ENCODE assay signal across 19 cellular contexts in the genomic region with DNA sequence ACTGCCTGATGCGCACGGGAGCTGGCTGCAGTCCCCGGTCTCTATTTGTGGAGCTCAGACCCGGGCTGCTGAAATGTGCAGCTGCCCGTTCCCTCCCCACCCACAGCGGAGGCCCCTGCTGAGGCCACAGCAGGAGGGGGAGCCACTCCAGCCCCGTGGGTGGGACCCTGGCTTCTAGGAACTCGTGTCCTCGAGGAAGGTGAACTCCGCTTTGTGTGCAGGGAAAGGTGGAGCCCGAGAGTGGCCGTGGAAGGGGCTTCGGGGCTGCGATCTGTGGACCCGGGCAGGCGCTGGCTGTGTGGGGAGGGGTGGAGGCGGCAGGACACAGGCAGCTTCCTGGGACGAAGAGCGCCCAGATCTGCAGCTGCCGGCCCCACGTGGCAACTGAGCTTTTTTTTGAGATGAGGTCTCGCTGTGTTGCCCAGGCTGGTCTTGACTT. TPM values are rescaled to one million over a fixed set of nuclear protein-coding genes. Genes with fewer than 3 reads are reported as not detected.
DNase-seq lines count a peak whose midpoint lies in the region; ATAC-seq, FAIRE-seq and TF ChIP-seq lines count a peak whose summit lies in the region.
"Had no signal": no experiment of that assay in that cellular context is flagged by ENCODE, and none has a peak within 500 bp of the region (broad histone marks: within the 10 kb centered on the region; RNA-seq: fewer than 3 reads in every experiment).

No MANE protein-coding gene starts in this region.

- H3K23me2 ChIP-seq in H1 (ENCODE audit: low read depth, low read length) = no peaks in the 10 kb centered on the region

- peak overlapping the region; percentile 53 for H3K27ac Mint-ChIP-seq in activated CD4-positive, alpha-beta T cell treated with anti-CD3 and anti-CD28 coated beads, Interleukin-2, amount 10 ng/mL, durations not matched to agents 24 days and 14 days
- H3K27ac Mint-ChIP-seq: CD8-positive, alpha-beta T cell; HFFc6 had no signal

- TF ChIP-seq CTCF in H1 (IDR thresholded peaks at IDR 0.05; ENCODE audit: control extremely low read depth in 1 of 3, insufficient read depth in 1 of 3, low read depth in 1 of 3, low read length in 3 of 3) (no peak), MM.1S (IDR thresholded peaks at IDR 0.05; ENCODE audit: low read length) (no peak)

- H3K36me3 Mint-ChIP-seq in activated CD4-positive, alpha-beta T cell treated with anti-CD3 and anti-CD28 coated beads, Interleukin-2, amount 10 ng/mL, durations not matched to agents 24 days and 14 days (ENCODE audit: low read depth) = no peaks in the 10 kb centered on the region

- H2BK12ac ChIP-seq in H1 (ENCODE audit: low read depth, low read length) = no peak overlapping the region

- no peaks in the 10 kb centered on the region for H3K27me3 Mint-ChIP-seq in activated CD4-positive, alpha-beta T cell treated with anti-CD3 and anti-CD28 coated beads, Interleukin-2, amount 10 ng/mL, durations not matched to agents 24 days and 14 days

- FAIRE-seq in H1 (lab: Jason Lieb, UNC) = no peak
- FAIRE-seq: A204.1, GM12892, GM19239 had no signal

- H3K9me3 Mint-ChIP-seq in activated CD4-positive, alpha-beta T cell treated with anti-CD3 and anti-CD28 coated beads, Interleukin-2, amount 10 ng/mL, durations not matched to agents 24 days and 14 days = no peaks in the 10 kb centered on the region
- H3K9me3 Mint-ChIP-seq: CD14-positive monocyte; CD8-positive, alpha-beta T cell; HFFc6 had no signal

- H3K27ac ChIP-seq in H1 (ENCODE audit: low read depth, low read length) = no peak overlapping the region
- H3K27ac ChIP-seq in MM.1S (ENCODE audit: low read length) = no peak overlapping the region

- H3K4me3 ChIP-seq in H1 (ENCODE audit: extremely low read depth in 1 of 4, insufficient read depth in 2 of 4, low read depth in 3 of 4, low read length in 4 of 4) (no peak overlapping the region), MM.1S (ENCODE audit: low read length) (no peak overlapping the region)
- H3K4me3 ChIP-seq: HAP-1 had no signal

- no peaks in the 10 kb centered on the region for H3K9me3 ChIP-seq in H1 (ENCODE audit: insufficient read depth in 2 of 2, low read depth in 1 of 2, low read length in 1 of 2)
- no peaks in the 10 kb centered on the region for H3K9me3 ChIP-seq in MM.1S (replicated peaks; ENCODE audit: insufficient read depth, low read length)
- H3K9me3 ChIP-seq: BE2C, Caco-2, HAP-1 had no signal

- H3K4ac ChIP-seq in H1 (replicated peaks; ENCODE audit: insufficient read length, low read depth, low read length) = no peak overlapping the region

- H3K9me2 ChIP-seq in MM.1S (replicated peaks; ENCODE audit: insufficient read depth, low read length) = no peaks in the 10 kb centered on the region

- no peak overlapping the region for H3K56ac ChIP-seq in H1 (replicated peaks; ENCODE audit: insufficient read length, low read depth, low read length)

- H3K9ac ChIP-seq in H1 (replicated peaks in 1 of 4; ENCODE audit: extremely low read depth in 1 of 4, low read depth in 3 of 4, low read length in 3 of 4) (no peak overlapping the region), MM.1S (ENCODE audit: low read length) (no peak overlapping the region)

- no peak overlapping the region for H3K14ac ChIP-seq in H1 (ENCODE audit: insufficient read length)

- intact Hi-C loops in activated CD4-positive, alpha-beta T cell treated with anti-CD3 and anti-CD28 coated beads, Interleukin-2, amount 10 ng/mL, durations not matched to agents 24 days and 14 days (cut with micrococcal nuclease) = no loop called here

- peak overlapping the region; percentile 68; the same call in 1 of the 2 replicates for H4K8ac ChIP-seq in H1 (ENCODE audit: extremely low read depth, insufficient read depth, low read length)

- no peak for TF ChIP-seq POLR2A in H1 (IDR thresholded peaks at IDR 0.05; ENCODE audit: control extremely low read depth in 1 of 2, low read depth in 2 of 2, low read length in 2 of 2)

- H2AFZ ChIP-seq in H1 (ENCODE audit: low read length) (no peak overlapping the region), MM.1S (ENCODE audit: low read length) (no peak overlapping the region)

- no peak overlapping the region for H4K5ac ChIP-seq in H1 (ENCODE audit: insufficient read length, low read depth, low read length)

- no peaks in the 10 kb centered on the region; a peak in 1 of 7 replicates for H3K4me1 ChIP-seq in H1 (replicated peaks in 1 of 4; ENCODE audit: control insufficient read depth in 3 of 4, insufficient read depth in 4 of 4, low read length in 3 of 4)
- H3K4me1 ChIP-seq in MM.1S (ENCODE audit: low read length) = no peaks in the 10 kb centered on the region
- H3K4me1 ChIP-seq: Caco-2, HAP-1 had no signal

- no peak overlapping the region for H2BK20ac ChIP-seq in H1 (ENCODE audit: low read length)

- H3K23ac ChIP-seq in H1 (ENCODE audit: insufficient read length) = no peak overlapping the region

- H4K20me1 ChIP-seq in H1 (replicated peaks in 1 of 2; ENCODE audit: control insufficient read depth in 1 of 2, insufficient read depth in 2 of 2, low read length in 2 of 2) (no peaks in the 10 kb centered on the region), MM.1S (ENCODE audit: insufficient read depth, low read length) (no peaks in the 10 kb centered on the region)

- no peak overlapping the region for H3K4me3 Mint-ChIP-seq in activated CD4-positive, alpha-beta T cell treated with anti-CD3 and anti-CD28 coated beads, Interleukin-2, amount 10 ng/mL, durations not matched to agents 24 days and 14 days
- H3K4me3 Mint-ChIP-seq: CD14-positive monocyte; CD8-positive, alpha-beta T cell; HFFc6 had no signal

- no peaks in the 10 kb centered on the region for H3K79me1 ChIP-seq in H1 (ENCODE audit: low read depth, low read length)

- no peak for TF ChIP-seq RAD21 in H1 (IDR thresholded peaks at IDR 0.05 in 1 of 2, conservative IDR thresholded peaks at IDR 0.05 in 1 of 2; ENCODE audit: low read depth in 2 of 2, low read length in 2 of 2)

- CTCF ChIA-PET in H1 (lab: Charles Lee; ENCODE audit: partially characterized antibody) = interaction anchor here (0.5 to 3.9 kb wide), 8 partner anchors 9 to 132 kb away, joined by 3 to 20 read pairs (median 3); no protein-coding TSS in a partner anchor

- H3K27me3 ChIP-seq in H1 (replicated peaks in 1 of 4; ENCODE audit: control insufficient read depth in 3 of 4, extremely low read depth in 1 of 4, insufficient read depth in 3 of 4, low read length in 3 of 4) (no peaks in the 10 kb centered on the region), MM.1S (replicated peaks; ENCODE audit: insufficient read depth, low read length) (peaks cover 37% of the 10 kb centered on the region)
- H3K27me3 ChIP-seq: BE2C had no signal

- no peak for ATAC-seq in HG03095 (IDR thresholded peaks at IDR 0.05; ENCODE audit: unreplicated experiment)
- ATAC-seq: CD8-positive, alpha-beta T cell had no signal

- H3K4me1 Mint-ChIP-seq in activated CD4-positive, alpha-beta T cell treated with anti-CD3 and anti-CD28 coated beads, Interleukin-2, amount 10 ng/mL, durations not matched to agents 24 days and 14 days = no peaks in the 10 kb centered on the region
- H3K4me1 Mint-ChIP-seq: CD14-positive monocyte had no signal

- POLR2A ChIA-PET in H1 (lab: Charles Lee; ENCODE audit: partially characterized antibody) = interaction anchor here (0.9 to 5.6 kb wide), 5 partner anchors 13 to 329 kb away, joined by 3 to 22 read pairs (median 5); a partner anchor contains a TSS

- H3K79me2 ChIP-seq in H1 (ENCODE audit: control insufficient read depth in 1 of 2, insufficient read depth in 2 of 2, low read length in 2 of 2) (no peaks in the 10 kb centered on the region), MM.1S (ENCODE audit: low read length) (no peaks in the 10 kb centered on the region)

- no peak for DNase-seq in activated CD4-positive, alpha-beta T cell treated with anti-CD3 and anti-CD28 coated beads, Interleukin-2, amount 10 ng/mL, durations not matched to agents 24 days and 14 days
- DNase-seq in activated CD4-positive, alpha-beta T cell treated with anti-CD3 and anti-CD28 coated beads for 48 hours = no peak
- DNase-seq in NCI-H146 (lab: John Stamatoyannopoulos, UW) (peak; percentile 70), H1 (ENCODE audit: low read depth in 1 of 2, low spot score in 2 of 2) (no peak), AG20443 (ENCODE audit: low spot score) (no peak), MM.1S (no peak)
- DNase-seq: BE2C; Caco-2; CD8-positive, alpha-beta T cell; DND-41; GDM1; GOT3; HFFc6 had no signal

- no peak overlapping the region for H2AK5ac ChIP-seq in H1 (ENCODE audit: low read depth, low read length)

- H2BK5ac ChIP-seq in H1 (ENCODE audit: low read depth, low read length) = no peak overlapping the region

- no peaks in the 10 kb centered on the region for H3F3A ChIP-seq in MM.1S (ENCODE audit: insufficient read depth, low read length)

- H3K36me3 ChIP-seq in H1 (ENCODE audit: control insufficient read depth in 2 of 4, insufficient read depth in 4 of 4, low read length in 3 of 4) (peaks cover 0 to 4% (median 0%) of the 10 kb centered on the region in 4 experiments; a peak in 1 of 8 replicates), MM.1S (replicated peaks; ENCODE audit: insufficient read depth, low read length) (no peaks in the 10 kb centered on the region)
- H3K36me3 ChIP-seq: HAP-1 had no signal

- H3K18ac ChIP-seq in H1 (ENCODE audit: extremely low read depth, low read length) = no peak overlapping the region

- H3K4me2 ChIP-seq in H1 (ENCODE audit: insufficient read depth in 1 of 2, low read depth in 2 of 2, low read length in 2 of 2) (no peak overlapping the region), MM.1S (ENCODE audit: low read depth, low read length) (no peak overlapping the region)

- no peak overlapping the region for H2BK120ac ChIP-seq in H1 (replicated peaks; ENCODE audit: low read depth, low read length)

- no peak overlapping the region for H4K91ac ChIP-seq in H1 (replicated peaks; ENCODE audit: insufficient read length, low read length)

- 91% methylated on average over 19 of the region's 22 CpGs; no CpG with 5 or more reads in 1 of the 2 experiments for WGBS in H1 (ENCODE audit: extremely low coverage in 1 of 2, insufficient coverage in 1 of 2, insufficient read length in 1 of 2, insufficient replicate concordance in 2 of 2, low coverage in 1 of 2, low lambda C conversion rate in 2 of 2, missing lambda C conversion rate in 1 of 2), 2 experiments

- no peak for TF ChIP-seq EP300 in H1 (IDR thresholded peaks at IDR 0.05; ENCODE audit: borderline replicate concordance in 1 of 2, low read depth in 2 of 2, low read length in 2 of 2)

- H2BK15ac ChIP-seq in H1 (ENCODE audit: low read length) = no peak overlapping the region

RNA-seq across cellular contexts. Expression of a gene that starts 2.9 kb away (rescaled TPM):
- total RNA-seq in activated CD4-positive, alpha-beta T cell treated with anti-CD3 and anti-CD28 coated beads, Interleukin-2, amount 10 ng/mL, durations not matched to agents 24 days and 14 days = 1.3 and 2.3 TPM in 2 replicates
- 0.88 and 1.3 TPM in 2 replicates for total RNA-seq in H1 (2021; fragmentation: NEBNext Ultra II Directional; extraction: Animal tissue kit (Norgen Biotek cat#: 25700))
- polyA plus RNA-seq in H1 (2011; rRNA removed) = 0.15 and 0.58 TPM in 2 replicates
- polyA plus RNA-seq in H1 (2011; cell fraction: cytosol; rRNA removed) = 0.56 TPM
- 2.4 TPM for polyA plus RNA-seq in H1 (2011; cell fraction: nucleus; rRNA removed)
- polyA plus RNA-seq in H1 (2012, experiment 1 of 2) = 0.43 to 1.3 TPM (median 0.79 TPM) in 4 replicates
- polyA plus RNA-seq in H1 (2012, experiment 2 of 2) = 0.05 TPM
- polyA plus RNA-seq in H1 (2013, experiment 1 of 2) = 0.16 TPM
- polyA plus RNA-seq in H1 (2013, experiment 2 of 2) = 0.13 TPM
- polyA minus RNA-seq in H1 (2011; rRNA and poly(A)+ RNA removed) = not detected in 2 replicates
- not detected for polyA minus RNA-seq in H1 (2011; cell fraction: cytosol; rRNA and poly(A)+ RNA removed)
- not detected for polyA minus RNA-seq in H1 (2011; cell fraction: nucleus; rRNA and poly(A)+ RNA removed)
- polyA plus RNA-seq: CD14-positive monocyte had no signal

RNA-seq across cellular contexts. Expression of a gene that starts 10.5 kb away (rescaled TPM):
- not detected in 2 replicates for total RNA-seq in activated CD4-positive, alpha-beta T cell treated with anti-CD3 and anti-CD28 coated beads, Interleukin-2, amount 10 ng/mL, durations not matched to agents 24 days and 14 days
- not detected in 2 replicates for total RNA-seq in H1 (2021; fragmentation: NEBNext Ultra II Directional; extraction: Animal tissue kit (Norgen Biotek cat#: 25700))
- not detected in 2 replicates for polyA plus RNA-seq in H1 (2011; rRNA removed)
- polyA plus RNA-seq in H1 (2011; cell fraction: cytosol; rRNA removed) = not detected
- not detected for polyA plus RNA-seq in H1 (2011; cell fraction: nucleus; rRNA removed)
- polyA plus RNA-seq in H1 (2012, experiment 1 of 2) = not detected in 4 replicates
- polyA plus RNA-seq in H1 (2012, experiment 2 of 2) = not detected
- polyA plus RNA-seq in H1 (2013, experiment 1 of 2) = not detected
- not detected for polyA plus RNA-seq in H1 (2013, experiment 2 of 2)
- not detected in 2 replicates for polyA minus RNA-seq in H1 (2011; rRNA and poly(A)+ RNA removed)
- polyA minus RNA-seq in H1 (2011; cell fraction: cytosol; rRNA and poly(A)+ RNA removed) = not detected
- polyA minus RNA-seq in H1 (2011; cell fraction: nucleus; rRNA and poly(A)+ RNA removed) = not detected
- total RNA-seq: HFFc6 had no signal
- polyA plus RNA-seq: CD14-positive monocyte had no signal

RNA-seq across cellular contexts. Expression of a gene that starts 20.9 kb away (rescaled TPM):
- total RNA-seq in activated CD4-positive, alpha-beta T cell treated with anti-CD3 and anti-CD28 coated beads, Interleukin-2, amount 10 ng/mL, durations not matched to agents 24 days and 14 days = 22.3 and 24.6 TPM in 2 replicates
- 13.4 and 14.9 TPM in 2 replicates for total RNA-seq in H1 (2021; fragmentation: NEBNext Ultra II Directional; extraction: Animal tissue kit (Norgen Biotek cat#: 25700))
- polyA plus RNA-seq in H1 (2011; rRNA removed) = 33.8 and 35.0 TPM in 2 replicates
- 31.5 TPM for polyA plus RNA-seq in H1 (2011; cell fraction: cytosol; rRNA removed)
- 22.3 TPM for polyA plus RNA-seq in H1 (2011; cell fraction: nucleus; rRNA removed)
- 15.3 to 20.8 TPM (median 19.9 TPM) in 4 replicates for polyA plus RNA-seq in H1 (2012, experiment 1 of 2)
- polyA plus RNA-seq in H1 (2012, experiment 2 of 2) = 16.5 TPM
- polyA plus RNA-seq in H1 (2013, experiment 1 of 2) = 18.8 TPM
- polyA plus RNA-seq in H1 (2013, experiment 2 of 2) = 20.4 TPM
- 7.0 and 7.6 TPM in 2 replicates for polyA minus RNA-seq in H1 (2011; rRNA and poly(A)+ RNA removed)
- polyA minus RNA-seq in H1 (2011; cell fraction: cytosol; rRNA and poly(A)+ RNA removed) = 8.1 TPM
- polyA minus RNA-seq in H1 (2011; cell fraction: nucleus; rRNA and poly(A)+ RNA removed) = 13.3 TPM

RNA-seq across cellular contexts. Expression of a gene that starts 26.9 kb away (rescaled TPM):
- 38.4 and 43.9 TPM in 2 replicates for total RNA-seq in activated CD4-positive, alpha-beta T cell treated with anti-CD3 and anti-CD28 coated beads, Interleukin-2, amount 10 ng/mL, durations not matched to agents 24 days and 14 days
- 31.8 and 32.1 TPM in 2 replicates for total RNA-seq in H1 (2021; fragmentation: NEBNext Ultra II Directional; extraction: Animal tissue kit (Norgen Biotek cat#: 25700))
- 25.1 and 32.0 TPM in 2 replicates for polyA plus RNA-seq in H1 (2011; rRNA removed)
- 32.1 TPM for polyA plus RNA-seq in H1 (2011; cell fraction: cytosol; rRNA removed)
- 126 TPM for polyA plus RNA-seq in H1 (2011; cell fraction: nucleus; rRNA removed)
- 11.6 to 23.0 TPM (median 17.3 TPM) in 4 replicates for polyA plus RNA-seq in H1 (2012, experiment 1 of 2)
- 8.4 TPM for polyA plus RNA-seq in H1 (2012, experiment 2 of 2)
- polyA plus RNA-seq in H1 (2013, experiment 1 of 2) = 15.8 TPM
- 13.7 TPM for polyA plus RNA-seq in H1 (2013, experiment 2 of 2)
- polyA minus RNA-seq in H1 (2011; rRNA and poly(A)+ RNA removed) = 7.3 and 13.6 TPM in 2 replicates
- 30.1 TPM for polyA minus RNA-seq in H1 (2011; cell fraction: cytosol; rRNA and poly(A)+ RNA removed)
- polyA minus RNA-seq in H1 (2011; cell fraction: nucleus; rRNA and poly(A)+ RNA removed) = 31.8 TPM

RNA-seq across cellular contexts. Expression of a gene that starts 33.4 kb away (rescaled TPM):
- 56.5 and 58.0 TPM in 2 replicates for total RNA-seq in activated CD4-positive, alpha-beta T cell treated with anti-CD3 and anti-CD28 coated beads, Interleukin-2, amount 10 ng/mL, durations not matched to agents 24 days and 14 days
- total RNA-seq in H1 (2021; fragmentation: NEBNext Ultra II Directional; extraction: Animal tissue kit (Norgen Biotek cat#: 25700)) = 76.5 and 81.5 TPM in 2 replicates
- 38.6 and 79.6 TPM in 2 replicates for polyA plus RNA-seq in H1 (2011; rRNA removed)
- 41.1 TPM for polyA plus RNA-seq in H1 (2011; cell fraction: cytosol; rRNA removed)
- 372 TPM for polyA plus RNA-seq in H1 (2011; cell fraction: nucleus; rRNA removed)
- polyA plus RNA-seq in H1 (2012, experiment 1 of 2) = 64.4 to 95.0 TPM (median 79.5 TPM) in 4 replicates
- polyA plus RNA-seq in H1 (2012, experiment 2 of 2) = 57.4 TPM
- polyA plus RNA-seq in H1 (2013, experiment 1 of 2) = 61.1 TPM
- polyA plus RNA-seq in H1 (2013, experiment 2 of 2) = 57.1 TPM
- 30.3 and 38.3 TPM in 2 replicates for polyA minus RNA-seq in H1 (2011; rRNA and poly(A)+ RNA removed)
- polyA minus RNA-seq in H1 (2011; cell fraction: cytosol; rRNA and poly(A)+ RNA removed) = 33.2 TPM
- polyA minus RNA-seq in H1 (2011; cell fraction: nucleus; rRNA and poly(A)+ RNA removed) = 76.7 TPM
